Comparison of ENCODE assay signal across 8 cellular contexts in the genomic region with DNA sequence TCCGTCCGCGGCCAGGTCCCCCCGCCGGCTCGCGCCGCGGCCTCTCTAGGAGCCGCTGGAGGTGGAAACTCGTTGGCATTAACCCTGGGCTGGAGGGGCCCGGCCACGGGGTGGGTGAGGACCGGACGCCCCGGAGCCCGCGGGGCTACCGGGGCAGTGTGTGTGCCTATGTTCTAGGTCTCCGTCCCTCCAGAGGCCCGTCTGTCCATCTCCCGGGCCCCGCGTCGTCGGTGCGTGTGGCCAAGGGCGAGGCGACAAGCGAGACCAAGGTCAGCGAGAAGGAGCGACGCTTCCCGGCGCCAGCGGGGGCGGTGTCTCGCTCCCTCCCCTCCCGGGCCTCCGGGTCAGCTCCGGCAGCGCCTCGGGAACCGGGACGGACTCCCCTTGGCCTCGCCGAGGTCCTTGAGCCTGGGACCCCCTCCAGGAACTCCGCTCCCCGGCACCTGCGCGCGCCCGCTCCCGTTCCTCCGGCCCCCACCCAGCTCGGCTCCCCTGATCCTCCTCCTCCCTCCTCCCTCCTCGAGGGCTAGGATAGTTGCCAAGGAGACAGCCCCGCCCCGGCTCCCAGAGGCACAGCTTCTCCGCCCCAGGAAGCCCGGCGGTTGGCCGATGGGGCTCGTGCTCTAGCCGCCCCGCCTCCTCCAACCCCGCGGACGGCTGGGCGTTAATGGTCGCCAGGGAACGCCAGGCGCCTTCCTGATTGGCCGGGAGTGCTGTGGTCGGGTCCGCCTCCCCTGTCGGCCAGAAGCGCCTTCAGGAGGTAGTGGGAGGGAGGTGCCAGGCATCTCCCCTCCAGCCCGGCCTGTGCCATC. TPM values are rescaled to one million over a fixed set of nuclear protein-coding genes. Genes with fewer than 3 reads are reported as not detected.
DNase-seq lines count a peak whose midpoint lies in the region; ATAC-seq and TF ChIP-seq lines count a peak whose summit lies in the region.

No MANE protein-coding gene starts in this region.

- POLR2A ChIA-PET in T-cell (lab: Charles Lee) = interaction anchor here in 1 of 2 donors (1.0 kb wide), 1 partner anchor 52 kb away, joined by 5 read pairs; no protein-coding TSS in a partner anchor

- no peaks in the 10 kb centered on the region for H3K27me3 Mint-ChIP-seq in T-cell

- H3K36me3 Mint-ChIP-seq in T-cell = peaks cover 4% of the 10 kb centered on the region

- peak overlapping the region; percentile 79 to 91 (median 82) for H3K4me3 Mint-ChIP-seq in T-cell

- no peaks in the 10 kb centered on the region for H3K27me3 ChIP-seq in upper lobe of right lung

- peak; percentile 79 for ATAC-seq in HG02852 (IDR thresholded peaks at IDR 0.05; ENCODE audit: unreplicated experiment)
- peak; percentile 74 to 79 (median 79) for ATAC-seq in T-cell (replicated peaks in 1 of 4)
- peak; percentile 93 to 95 for ATAC-seq in left cardiac atrium
- ATAC-seq in upper lobe of right lung = peak; percentile 95

- intact Hi-C loops in left cardiac atrium (cut with DNase I) (loop anchor here in 1 of 2 donors (5.0 kb wide), 2 partner anchors 45 to 80 kb away; a partner anchor contains a TSS), posterior vena cava (cut with DNase I) (loop anchor here (10.0 kb wide), 2 partner anchors 58 to 82 kb away; a partner anchor contains a TSS), upper lobe of right lung (cut with DNase I) (no loop called here)

- TF ChIP-seq CTCF in GM13976 (IDR thresholded peaks at IDR 0.05; ENCODE audit: borderline replicate concordance, control extremely low read depth, extremely low read depth, insufficient read depth, missing control alignments) (no peak), upper lobe of right lung (IDR thresholded peaks at IDR 0.05) (peak; percentile 35)

- peak overlapping the region; percentile 91 to 92 for H3K27ac Mint-ChIP-seq in T-cell

- H3K9me3 Mint-ChIP-seq in T-cell = no peaks in the 10 kb centered on the region

- peak overlapping the region; percentile 99 for H3K27ac ChIP-seq in upper lobe of right lung

- peaks cover 13 to 33% (median 29%) of the 10 kb centered on the region in 3 donors for H3K4me1 Mint-ChIP-seq in T-cell

- H3K9me3 ChIP-seq in upper lobe of right lung = no peaks in the 10 kb centered on the region

- CTCF ChIA-PET in T-cell (lab: Charles Lee) = no interaction called here

- H3K36me3 ChIP-seq in upper lobe of right lung = peaks cover 11% of the 10 kb centered on the region

- peaks cover 22% of the 10 kb centered on the region for H3K4me1 ChIP-seq in upper lobe of right lung

- peak; percentile 97 for DNase-seq in GM13976 (ENCODE audit: low spot score)
- peak; percentile 99 for DNase-seq in NCI-H146 (lab: John Stamatoyannopoulos, UW)
- peak; percentile 53 to 90 (median 71) for DNase-seq in T-cell
- peak; percentile 96 for DNase-seq in amniotic epithelial cell (ENCODE audit: low read depth)
- DNase-seq in left cardiac atrium = peak; percentile 99
- peak; percentile 99 for DNase-seq in posterior vena cava (ENCODE audit: low spot score)
- DNase-seq in upper lobe of right lung = peak; percentile 99

- in situ Hi-C loops in GM13976 (cut with MboI; ENCODE audit: low sequenced_read_pairs, unreplicated experiment) = loop anchor here (10.0 kb wide), 1 partner anchor 92 kb away; a partner anchor contains a TSS

- H3K4me3 ChIP-seq in upper lobe of right lung = peak overlapping the region; percentile 88

RNA-seq across cellular contexts. Expression of a gene that starts 0.7 kb away (rescaled TPM):
- 1 to 10 TPM; 5.0 to 8.3 (median 7.2) TPM for total RNA-seq in T-cell
- total RNA-seq in left cardiac atrium = 10 to 100 TPM; 46.4 to 55.5 TPM
- 10 to 100 TPM; 21.9 to 27.3 TPM for total RNA-seq in posterior vena cava
- 25.8 TPM for total RNA-seq in upper lobe of right lung

RNA-seq across cellular contexts. Expression of a gene that starts 7.6 kb away (rescaled TPM):
- total RNA-seq in T-cell (10 to 100 TPM in 3 of 5 donors, 1 to 10 TPM in 2; 6.8 to 17.4 (median 14.2) TPM), left cardiac atrium (1 to 10 TPM; 8.0 to 8.2 TPM), posterior vena cava (1 to 10 TPM; 9.6 to 9.8 TPM), upper lobe of right lung (11.5 TPM)

RNA-seq across cellular contexts. Expression of a gene that starts 31.1 kb away (rescaled TPM):
- total RNA-seq in T-cell (10 to 100 TPM; 14.9 to 33.9 (median 27.3) TPM), left cardiac atrium (1 to 10 TPM; 5.7 to 8.7 TPM), posterior vena cava (1 to 10 TPM; 6.0 to 6.5 TPM), upper lobe of right lung (10.6 TPM)

RNA-seq across cellular contexts. Expression of a gene that starts 44.5 kb away (rescaled TPM):
- total RNA-seq in T-cell = 10 to 100 TPM; 11.9 to 25.9 (median 20.7) TPM
- 10 to 100 TPM in 1 of 2 donors, 1 to 10 TPM in 1; 7.9 to 12.5 TPM for total RNA-seq in left cardiac atrium
- 10 to 100 TPM in 1 of 2 donors, 1 to 10 TPM in 1; 8.8 to 10.8 TPM for total RNA-seq in posterior vena cava
- total RNA-seq in upper lobe of right lung = 13.1 TPM

RNA-seq across cellular contexts. Expression of a gene that starts 54.5 kb away (rescaled TPM):
- total RNA-seq in T-cell (100 to 1,000 TPM; 322 to 640 (median 518) TPM), left cardiac atrium (1 to 10 TPM; 3.3 to 3.9 TPM), posterior vena cava (1 to 10 TPM; 4.6 to 8.5 TPM), upper lobe of right lung (62.8 TPM)

Comparison
In these comparisons a context has a peak if more than half of its experiments do, and no peak if none do; other contexts are left out.
1. Peak in every context shown above with its lines: DNase-seq, ATAC-seq, H3K4me3 ChIP-seq and H3K27ac ChIP-seq.